21 cellular contexts compared by ENCODE assay signal in the genomic region with DNA sequence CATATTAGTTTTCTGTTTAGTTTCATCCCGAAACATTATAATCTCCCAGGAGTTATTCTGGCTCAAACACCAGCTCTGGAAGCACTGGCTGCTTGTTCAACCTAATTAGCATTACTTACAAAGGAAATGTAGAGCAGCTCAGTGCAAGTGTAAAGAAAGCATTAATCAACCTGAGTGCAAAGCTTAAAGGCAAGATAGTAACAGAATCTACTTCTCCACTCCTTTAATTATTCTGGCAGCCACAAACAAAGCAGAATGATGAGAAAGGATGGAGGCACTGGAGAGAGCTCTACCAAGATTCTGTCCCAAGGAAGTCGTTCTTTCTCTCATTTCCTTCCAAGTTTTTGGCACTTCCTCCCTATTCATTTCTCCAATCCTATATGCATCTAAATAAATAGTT.
DNase-seq lines count a peak whose midpoint lies in the region; ATAC-seq, FAIRE-seq and TF ChIP-seq lines count a peak whose summit lies in the region.
"Had no signal": no experiment of that assay in that cellular context is flagged by ENCODE, and none has a peak within 500 bp of the region (broad histone marks: within the 10 kb centered on the region; RNA-seq: fewer than 3 reads in every experiment).

No MANE protein-coding gene starts in this region.

- H2BK15ac ChIP-seq in H1 (ENCODE audit: low read length): no peak overlapping the region

- H3K9ac ChIP-seq in H1 (replicated peaks in 1 of 4; ENCODE audit: extremely low read depth in 1 of 4, low read depth in 3 of 4, low read length in 3 of 4) (no peak overlapping the region), neural progenitor cell (no peak overlapping the region)
- H3K9ac ChIP-seq: GM23248 had no signal

- no peak overlapping the region for H3K23ac ChIP-seq in H1 (ENCODE audit: insufficient read length)

- DNase-seq in GM23338 (ENCODE audit: low spot score): peak; percentile 45
- peak; percentile 65 for DNase-seq in NCI-H69 (lab: John Stamatoyannopoulos, UW)
- DNase-seq in H1 (ENCODE audit: low read depth in 1 of 2, low spot score in 2 of 2): no peak
- DNase-seq in neural progenitor cell (ENCODE audit: low spot score): peak; percentile 60
- DNase-seq in urothelium cell line (ENCODE audit: low spot score): no peak
- no peak for DNase-seq in SKM-1 treated with dmso at 0.1 percent for 144 hours (lab: John Stamatoyannopoulos, UW; ENCODE audit: unreplicated experiment)
- no peak for DNase-seq in DMS153 treated with DMSO at 0.1 percent for 48 hours (lab: John Stamatoyannopoulos, UW; ENCODE audit: unreplicated experiment)
- DNase-seq: CD4-positive, CD25-positive, alpha-beta regulatory T cell; DMS79 treated with DMSO at 0.1 percent for 48 hours; GM23248; Karpas-422; MV-4-11; NCI-H1105 treated with DMSO at 0.1 percent for 48 hours; NCI-H1694 treated with DMSO at 0.1 percent for 48 hours; NCI-H2081 treated with DMSO at 0.1 percent for 48 hours; NCI-H446 treated with DMSO at 0.1 percent for 48 hours; NCI-H526 treated with DMSO at 0.1 percent for 48 hours had no signal

- H3K56ac ChIP-seq in H1 (replicated peaks; ENCODE audit: insufficient read length, low read depth, low read length): no peak overlapping the region

- TF ChIP-seq RAD21 in H1 (IDR thresholded peaks at IDR 0.05 in 1 of 2, conservative IDR thresholded peaks at IDR 0.05 in 1 of 2; ENCODE audit: low read depth in 2 of 2, low read length in 2 of 2): no peak

- TF ChIP-seq CTCF in GM23338 (conservative IDR thresholded peaks at IDR 0.05; ENCODE audit: low read depth in 2 of 2) (no peak), H1 (IDR thresholded peaks at IDR 0.05; ENCODE audit: control extremely low read depth in 1 of 3, insufficient read depth in 1 of 3, low read depth in 1 of 3, low read length in 3 of 3) (no peak), neural progenitor cell (IDR thresholded peaks at IDR 0.05) (no peak)

- no peak overlapping the region for H2BK120ac ChIP-seq in H1 (replicated peaks; ENCODE audit: low read depth, low read length)

- H4K5ac ChIP-seq in H1 (ENCODE audit: insufficient read length, low read depth, low read length): no peak overlapping the region

- no peaks in the 10 kb centered on the region for H3K36me3 Mint-ChIP-seq in GM23338 (ENCODE audit: low read depth)
- H3K36me3 Mint-ChIP-seq in neural progenitor cell: no peaks in the 10 kb centered on the region
- H3K36me3 Mint-ChIP-seq: CD4-positive, CD25-positive, alpha-beta regulatory T cell had no signal

- TF ChIP-seq POLR2A in H1 (IDR thresholded peaks at IDR 0.05; ENCODE audit: control extremely low read depth in 1 of 2, low read depth in 2 of 2, low read length in 2 of 2): no peak

- TF ChIP-seq EP300 in H1 (IDR thresholded peaks at IDR 0.05; ENCODE audit: borderline replicate concordance in 1 of 2, low read depth in 2 of 2, low read length in 2 of 2): no peak

- no peak overlapping the region for H2BK12ac ChIP-seq in H1 (ENCODE audit: low read depth, low read length)

- H3K23me2 ChIP-seq in H1 (ENCODE audit: low read depth, low read length): no peaks in the 10 kb centered on the region

- H2BK20ac ChIP-seq in H1 (ENCODE audit: low read length): no peak overlapping the region

- peaks cover 36% of the 10 kb centered on the region for H3K4me1 Mint-ChIP-seq in GM23338
- peaks cover 9% of the 10 kb centered on the region for H3K4me1 Mint-ChIP-seq in neural progenitor cell
- H3K4me1 Mint-ChIP-seq: CD4-positive, CD25-positive, alpha-beta regulatory T cell had no signal

- H3K4me3 Mint-ChIP-seq in GM23338 (peak overlapping the region; percentile 23; the same call in 1 of the 3 replicates), neural progenitor cell (no peak overlapping the region)
- H3K4me3 Mint-ChIP-seq: CD4-positive, CD25-positive, alpha-beta regulatory T cell had no signal

- CTCF ChIA-PET in H1 (lab: Charles Lee; ENCODE audit: partially characterized antibody): no interaction called here

- H3K27ac ChIP-seq in GM23338 (ENCODE audit: low read depth) (peak overlapping the region; percentile 11; the same call in 1 of the 2 replicates), H1 (ENCODE audit: low read depth, low read length) (no peak overlapping the region), neural progenitor cell (peak overlapping the region; percentile 73)
- H3K27ac ChIP-seq: A549, GM23248 had no signal

- POLR2A ChIA-PET in H1 (lab: Charles Lee; ENCODE audit: partially characterized antibody): no interaction called here

- H2AFZ ChIP-seq in GM23338 (no peak overlapping the region), H1 (ENCODE audit: low read length) (0 out of 2 replicates have a peak overlapping the region, but pooled peaks have one; percentile 11), neural progenitor cell (replicated peaks) (peak overlapping the region; percentile 73)
- H2AFZ ChIP-seq: GM23248 had no signal

- H3K27me3 ChIP-seq in GM23338 (ENCODE audit: insufficient read depth): no peaks in the 10 kb centered on the region
- no peaks in the 10 kb centered on the region for H3K27me3 ChIP-seq in H1 (replicated peaks in 1 of 4; ENCODE audit: control insufficient read depth in 3 of 4, extremely low read depth in 1 of 4, insufficient read depth in 3 of 4, low read length in 3 of 4)
- H3K27me3 ChIP-seq in neural progenitor cell: no peaks in the 10 kb centered on the region

- no peak overlapping the region for H3K4ac ChIP-seq in H1 (replicated peaks; ENCODE audit: insufficient read length, low read depth, low read length)

- H3K4me1 ChIP-seq in GM23338 (ENCODE audit: insufficient read depth): peaks cover 21% of the 10 kb centered on the region
- peaks cover 0 to 7% (median 0%) of the 10 kb centered on the region in 4 experiments; a peak in 3 of 7 replicates for H3K4me1 ChIP-seq in H1 (replicated peaks in 1 of 4; ENCODE audit: control insufficient read depth in 3 of 4, insufficient read depth in 4 of 4, low read length in 3 of 4)
- peaks cover 22% of the 10 kb centered on the region for H3K4me1 ChIP-seq in neural progenitor cell
- H3K4me1 ChIP-seq: A549 had no signal

- H3K9me3 ChIP-seq in H1 (ENCODE audit: insufficient read depth in 2 of 2, low read depth in 1 of 2, low read length in 1 of 2) (no peaks in the 10 kb centered on the region), neural progenitor cell (ENCODE audit: low read depth) (no peaks in the 10 kb centered on the region)
- H3K9me3 ChIP-seq: A549 had no signal

- H3K4me3 ChIP-seq in GM23338: no peak overlapping the region
- no peak overlapping the region for H3K4me3 ChIP-seq in H1 (ENCODE audit: extremely low read depth in 1 of 4, insufficient read depth in 2 of 4, low read depth in 3 of 4, low read length in 4 of 4)
- peak overlapping the region; percentile 5 for H3K4me3 ChIP-seq in neural progenitor cell
- H3K4me3 ChIP-seq: A549, GM12878, GM23248 had no signal

- ATAC-seq in GM23338 (peak; percentile 81), GM18858 (IDR thresholded peaks at IDR 0.05; ENCODE audit: unreplicated experiment) (no peak)
- ATAC-seq: A549, GM12878, Panc1 had no signal

- H3K36me3 ChIP-seq in GM23338 (ENCODE audit: insufficient read depth): no peaks in the 10 kb centered on the region
- H3K36me3 ChIP-seq in H1 (ENCODE audit: control insufficient read depth in 2 of 4, insufficient read depth in 4 of 4, low read length in 3 of 4): no peaks in the 10 kb centered on the region
- no peaks in the 10 kb centered on the region for H3K36me3 ChIP-seq in neural progenitor cell

- no peak for FAIRE-seq in H1 (lab: Jason Lieb, UNC)
- FAIRE-seq in urothelium cell line (lab: Jason Lieb, UNC): no peak
- FAIRE-seq: A549, GM12878 had no signal

- no peak overlapping the region for H3K14ac ChIP-seq in H1 (ENCODE audit: insufficient read length)

- H3K27me3 Mint-ChIP-seq in GM23338 (ENCODE audit: insufficient read depth, low read depth, poor library complexity): peaks cover 2% of the 10 kb centered on the region
- H3K27me3 Mint-ChIP-seq in neural progenitor cell (ENCODE audit: insufficient read depth, low read depth): no peaks in the 10 kb centered on the region
- H3K27me3 Mint-ChIP-seq: CD4-positive, CD25-positive, alpha-beta regulatory T cell had no signal

- H3K79me2 ChIP-seq in GM23338 (replicated peaks; ENCODE audit: insufficient read depth) (no peaks in the 10 kb centered on the region), H1 (ENCODE audit: control insufficient read depth in 1 of 2, insufficient read depth in 2 of 2, low read length in 2 of 2) (no peaks in the 10 kb centered on the region), neural progenitor cell (ENCODE audit: low read depth) (no peaks in the 10 kb centered on the region)

- H3F3A ChIP-seq in GM23338 (replicated peaks; ENCODE audit: low read depth) (no peaks in the 10 kb centered on the region), neural progenitor cell (ENCODE audit: low read depth) (peaks cover 9% of the 10 kb centered on the region)

- no peak overlapping the region for H2AK5ac ChIP-seq in H1 (ENCODE audit: low read depth, low read length)

- H4K8ac ChIP-seq in H1 (ENCODE audit: extremely low read depth, insufficient read depth, low read length): no peak overlapping the region

- peak overlapping the region; percentile 18; the same call in 1 of the 2 replicates for H3K4me2 ChIP-seq in GM23338
- peak overlapping the region in 1 of 2 experiments; percentile 48; a peak in 2 of 4 replicates for H3K4me2 ChIP-seq in H1 (ENCODE audit: insufficient read depth in 1 of 2, low read depth in 2 of 2, low read length in 2 of 2)
- H3K4me2 ChIP-seq in neural progenitor cell: peak overlapping the region; percentile 59
- H3K4me2 ChIP-seq: A549 had no signal

- H3K9me3 Mint-ChIP-seq in GM23338 (no peaks in the 10 kb centered on the region), neural progenitor cell (no peaks in the 10 kb centered on the region)

- no peak overlapping the region for H4K91ac ChIP-seq in H1 (replicated peaks; ENCODE audit: insufficient read length, low read length)

- H3K79me1 ChIP-seq in H1 (ENCODE audit: low read depth, low read length): no peaks in the 10 kb centered on the region

- no peaks in the 10 kb centered on the region for H4K20me1 ChIP-seq in GM23338 (replicated peaks; ENCODE audit: insufficient read depth)
- no peaks in the 10 kb centered on the region for H4K20me1 ChIP-seq in H1 (replicated peaks in 1 of 2; ENCODE audit: control insufficient read depth in 1 of 2, insufficient read depth in 2 of 2, low read length in 2 of 2)
- no peaks in the 10 kb centered on the region for H4K20me1 ChIP-seq in neural progenitor cell (ENCODE audit: low read depth)

- WGBS in H1 (ENCODE audit: extremely low coverage in 1 of 2, insufficient coverage in 1 of 2, insufficient read length in 1 of 2, insufficient replicate concordance in 2 of 2, low coverage in 1 of 2, low lambda C conversion rate in 2 of 2, missing lambda C conversion rate in 1 of 2), 2 experiments: 77% methylated on average over 2 of the region's 2 CpGs; no CpG with 5 or more reads in 1 of the 2 experiments

- H3K18ac ChIP-seq in H1 (ENCODE audit: extremely low read depth, low read length): no peak overlapping the region

- H2BK5ac ChIP-seq in H1 (ENCODE audit: low read depth, low read length): no peak overlapping the region

- no peaks in the 10 kb centered on the region for H3K9me2 ChIP-seq in GM23338 (ENCODE audit: insufficient read depth)

- peak overlapping the region; percentile 69 for H3K27ac Mint-ChIP-seq in GM23338
- H3K27ac Mint-ChIP-seq in neural progenitor cell: peak overlapping the region; percentile 42
- H3K27ac Mint-ChIP-seq: CD4-positive, CD25-positive, alpha-beta regulatory T cell had no signal

TF ChIP-seq in GM23338, 12 proteins besides CTCF, POLR2A, EP300 and RAD21 (continues in another document):
- TF ChIP-seq JUNB (IDR thresholded peaks at IDR 0.05; ENCODE audit: unreplicated experiment): no peak

Comparison
In these comparisons a context has a peak if more than half of its experiments do, and no peak if none do; other contexts are left out.
1. DNase-seq: peak in GM23338 (single experiment), NCI-H69 (single experiment) and neural progenitor cell (single experiment); none in H1 (0 of 2), urothelium cell line (single experiment), SKM-1 treated with dmso at 0.1 percent for 144 hours (single experiment) and DMS153 treated with DMSO at 0.1 percent for 48 hours (single experiment).